ENCODE assay signal across 19 cellular contexts in genomic region chr6:19332806-19333460, GRCh38.
DNase-seq lines count a peak whose midpoint lies in the region; ATAC-seq and TF ChIP-seq lines count a peak whose summit lies in the region.
"Had no signal": no experiment of that assay in that cellular context is flagged by ENCODE, and none has a peak within 500 bp of the region (broad histone marks: within the 10 kb centered on the region; RNA-seq: fewer than 3 reads in every experiment).

No MANE protein-coding gene starts in this region.

- peaks cover 9% of the 10 kb centered on the region for H3K4me1 ChIP-seq in HEK293 (ENCODE audit: control insufficient read depth, insufficient read depth, low read length)
- H3K4me1 ChIP-seq: Caco-2 had no signal

- peak overlapping the region; percentile 81 for H3K27ac ChIP-seq in C4-2B
- no peak overlapping the region for H3K27ac ChIP-seq in HEK293 (ENCODE audit: extremely low read depth, low read depth, low read length)
- peak overlapping the region; percentile 22; the same call in 1 of the 2 replicates for H3K27ac ChIP-seq in VCaP
- H3K27ac ChIP-seq: BLaER1 treated with 17β-estradiol and CSF1 and Interleukin-3, amounts not matched to agents 10 nM and 100 nM had no signal

- no peak for ATAC-seq in GM21576 (IDR thresholded peaks at IDR 0.05; ENCODE audit: unreplicated experiment)
- ATAC-seq: K562 had no signal

- intact Hi-C loops in posterior vena cava (cut with DNase I): loop anchor here in 1 of 2 donors (10.0 kb wide), 1 partner anchor 298 kb away; no protein-coding TSS in a partner anchor

- POLR2A ChIA-PET in HEK293 (lab: Yijun Ruan, JAX): no interaction called here

- DNase-seq in left kidney (ENCODE audit: low read depth, low spot score): peak; percentile 52
- DNase-seq in posterior vena cava (ENCODE audit: low spot score): no peak
- DNase-seq in COLO668 (lab: John Stamatoyannopoulos, UW; ENCODE audit: unreplicated experiment): no peak
- DNase-seq in HuH-7 (ENCODE audit: low spot score): no peak
- DNase-seq: Caco-2; CD4-positive, CD25-positive, alpha-beta regulatory T cell; CD8-positive, alpha-beta memory T cell; DMS153; DMS79; GDM1; GOT3; H7; IMR-90 had no signal

- no peaks in the 10 kb centered on the region for H3K9me3 ChIP-seq in HEK293 (ENCODE audit: control insufficient read depth, insufficient read depth, low read depth, low read length)
- H3K9me3 ChIP-seq: BLaER1 treated with 17β-estradiol and CSF1 and Interleukin-3, amounts not matched to agents 10 nM and 100 nM; Caco-2 had no signal

- TF ChIP-seq CTCF in C4-2B (conservative IDR thresholded peaks at IDR 0.05) (no peak), HEK293 (tag by site-specific recombination; IDR thresholded peaks at IDR 0.05) (no peak), VCaP (conservative IDR thresholded peaks at IDR 0.05) (no peak)

- H3K36me3 ChIP-seq in HEK293 (ENCODE audit: control insufficient read depth in 2 of 2, insufficient read depth in 1 of 2, low read length in 2 of 2): no peaks in the 10 kb centered on the region
- H3K36me3 ChIP-seq: BLaER1 treated with 17β-estradiol and CSF1 and Interleukin-3, amounts not matched to agents 10 nM and 100 nM had no signal

- H3K4me3 ChIP-seq in HEK293 (ENCODE audit: low read depth, low read length): no peak overlapping the region
- H3K4me3 ChIP-seq: BLaER1 treated with 17β-estradiol and CSF1 and Interleukin-3, amounts not matched to agents 10 nM and 100 nM; K562 had no signal

- CTCF ChIA-PET in HEK293 (lab: Yijun Ruan, JAX): interaction anchor here (0.6 kb wide), 1 partner anchor 512 kb away, joined by 3 read pairs; no protein-coding TSS in a partner anchor

TF ChIP-seq in HEK293, 187 proteins besides CTCF, POLR2A, EP300 and RAD21:
- 0 out of 2 replicates have a peak, but pooled peaks have one; percentile 21 for TF ChIP-seq PRDM6 (tag by site-specific recombination; IDR thresholded peaks at IDR 0.05)
- no peak for TF ChIP-seq REST (tag by site-specific recombination; IDR thresholded peaks at IDR 0.05)
